19 cellular contexts compared by ENCODE assay signal in the genomic region with DNA sequence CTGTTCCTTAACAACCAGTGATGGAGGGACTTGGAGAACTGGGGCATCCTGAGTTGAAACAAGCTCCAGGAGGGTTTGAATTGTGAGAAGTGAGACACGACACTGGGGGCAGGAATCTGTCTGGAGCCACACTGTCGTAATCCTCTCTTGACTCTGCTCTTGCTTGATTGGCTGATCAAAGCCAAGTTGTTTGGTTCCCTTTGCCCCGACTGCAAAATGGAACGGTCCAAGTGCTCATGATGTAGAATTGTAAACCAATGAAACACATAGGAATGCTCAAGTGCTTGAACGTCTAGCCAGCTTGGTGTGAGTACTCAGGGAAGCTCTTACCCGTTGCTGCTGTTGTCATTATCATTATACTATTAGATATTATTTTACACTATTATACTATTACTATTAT.
A peak's percentile ranks its signal among the peaks of the same experiment; 100 is the strongest.
DNase-seq lines count a peak whose midpoint lies in the region; ATAC-seq and TF ChIP-seq lines count a peak whose summit lies in the region.
"Had no signal": no experiment of that assay in that cellular context is flagged by ENCODE, and none has a peak within 500 bp of the region (broad histone marks: within the 10 kb centered on the region; RNA-seq: fewer than 3 reads in every experiment).

No MANE protein-coding gene starts in this region.

- no peaks in the 10 kb centered on the region for H3K9me3 ChIP-seq in left ventricle myocardium inferior (replicated peaks)
- no peaks in the 10 kb centered on the region for H3K9me3 ChIP-seq in endodermal cell (ENCODE audit: control insufficient read depth, low read length)
- H3K9me3 ChIP-seq in Caco-2, result no peaks in the 10 kb centered on the region
- H3K9me3 ChIP-seq: A549, HAP-1, MG63 had no signal

- no peak for ATAC-seq in Right ventricle myocardium inferior
- ATAC-seq: Panc1 had no signal

- H3K4me1 ChIP-seq in left ventricle myocardium inferior (peaks cover 11% of the 10 kb centered on the region), endodermal cell (ENCODE audit: control insufficient read depth, insufficient read depth, low read length) (peaks cover 5% of the 10 kb centered on the region), Caco-2 (no peaks in the 10 kb centered on the region)
- H3K4me1 ChIP-seq: A549, HAP-1 had no signal

- DNase-seq in left ventricle myocardium inferior, result no peak
- DNase-seq in Right ventricle myocardium inferior (ENCODE audit: missing footprints), result no peak
- no peak for DNase-seq in endodermal cell
- DNase-seq in nephron progenitor cell, result no peak
- peak; percentile 51 for DNase-seq in superior temporal gyrus (ENCODE audit: extremely low spot score)
- DNase-seq in NAMALWA (ENCODE audit: low spot score), result no peak
- no peak for DNase-seq in Caco-2
- DNase-seq in activated CD4-positive, alpha-beta T cell treated with anti-CD3 and anti-CD28 coated beads for 1 hour, result no peak
- DNase-seq: COR-L47, DMS53, MG63, NCI-H187 treated with DMSO at 0.1 percent for 48 hours, NCI-H446, NCI-H774 had no signal

- peaks cover 93% of the 10 kb centered on the region for H3K27me3 ChIP-seq in left ventricle myocardium inferior (ENCODE audit: low read depth)
- peaks cover 65% of the 10 kb centered on the region for H3K27me3 ChIP-seq in endodermal cell (ENCODE audit: control insufficient read depth, insufficient read depth, low read length, poor library complexity, severe bottlenecking)
- no peaks in the 10 kb centered on the region for H3K27me3 ChIP-seq in Caco-2 (replicated peaks; ENCODE audit: control insufficient read depth, insufficient read depth, low read length)

- H3K36me3 ChIP-seq in left ventricle myocardium inferior, result no peaks in the 10 kb centered on the region
- no peaks in the 10 kb centered on the region for H3K36me3 ChIP-seq in endodermal cell (ENCODE audit: control insufficient read depth, insufficient read depth, low read length)
- H3K36me3 ChIP-seq in Caco-2 (ENCODE audit: control insufficient read depth, insufficient read depth, low read length), result no peaks in the 10 kb centered on the region
- H3K36me3 ChIP-seq: HAP-1, MG63 had no signal

- CTCF ChIA-PET in Caco-2 (lab: Charles Lee), result no interaction called here

- H3K27ac Mint-ChIP-seq in endodermal cell, result no peak overlapping the region
- H3K27ac Mint-ChIP-seq in nephron progenitor cell, result peak overlapping the region; percentile 93
- no peak overlapping the region for H3K27ac Mint-ChIP-seq in Caco-2 (ENCODE audit: unreplicated experiment)

- H3K36me3 Mint-ChIP-seq in endodermal cell (ENCODE audit: low read depth) (no peaks in the 10 kb centered on the region), nephron progenitor cell (ENCODE audit: low read depth) (peaks cover 10% of the 10 kb centered on the region), Caco-2 (ENCODE audit: insufficient read depth, unreplicated experiment) (no peaks in the 10 kb centered on the region)
- H3K36me3 Mint-ChIP-seq: CD14-positive monocyte had no signal

- H3K4me3 ChIP-seq in left ventricle myocardium inferior (peak overlapping the region; percentile 53), endodermal cell (ENCODE audit: low read length) (no peak overlapping the region), Caco-2 (ENCODE audit: low read depth, low read length) (no peak overlapping the region)
- H3K4me3 ChIP-seq: A549, HAP-1, MG63, SK-N-MC had no signal

- peaks cover 22% of the 10 kb centered on the region for H3K4me1 Mint-ChIP-seq in endodermal cell
- peaks cover 88% of the 10 kb centered on the region for H3K4me1 Mint-ChIP-seq in nephron progenitor cell
- H3K4me1 Mint-ChIP-seq in Caco-2 (ENCODE audit: low read depth, unreplicated experiment), result no peaks in the 10 kb centered on the region

- H3K27ac ChIP-seq in left ventricle myocardium inferior (replicated peaks) (no peak overlapping the region), endodermal cell (ENCODE audit: low read depth, low read length) (peak overlapping the region; percentile 82)
- H3K27ac ChIP-seq: A549, SK-N-MC had no signal

- POLR2A ChIA-PET in Caco-2 (lab: Charles Lee), result no interaction called here

- no peak overlapping the region for H3K9ac ChIP-seq in endodermal cell (ENCODE audit: extremely low read depth, low read length, poor library complexity, severe bottlenecking)

- intact Hi-C loops in left ventricle myocardium inferior (cut with micrococcal nuclease) (no loop called here), Right ventricle myocardium inferior (cut with DNase I) (no loop called here), Caco-2 (cut with micrococcal nuclease; ENCODE audit: unreplicated experiment) (no loop called here)

- TF ChIP-seq CTCF in left ventricle myocardium inferior (IDR thresholded peaks at IDR 0.05; ENCODE audit: borderline replicate concordance) (no peak), endodermal cell (conservative IDR thresholded peaks at IDR 0.05) (no peak), nephron progenitor cell (IDR thresholded peaks at IDR 0.05) (no peak), Caco-2 (IDR thresholded peaks at IDR 0.05; ENCODE audit: insufficient read depth in 1 of 2, low read depth in 1 of 2, low read length in 1 of 2, severe bottlenecking in 1 of 2, unreplicated experiment in 1 of 2) (no peak)

- 58 to 80% methylated on average over 4 to 5 of the region's 6 CpGs for WGBS in endodermal cell (ENCODE audit: insufficient coverage in 1 of 2, insufficient read length in 1 of 2), 2 experiments

- H3K27me3 Mint-ChIP-seq in endodermal cell (ENCODE audit: insufficient read depth), result peaks cover 68% of the 10 kb centered on the region
- H3K27me3 Mint-ChIP-seq in nephron progenitor cell (ENCODE audit: low read depth, poor library complexity), result no peaks in the 10 kb centered on the region
- peaks cover 3% of the 10 kb centered on the region for H3K27me3 Mint-ChIP-seq in Caco-2 (ENCODE audit: insufficient read depth, unreplicated experiment)

- no TSS peak for BruUV-seq in Caco-2 (replicated peaks; lab: Mats Ljungman, UMichigan)

- no peaks in the 10 kb centered on the region for H3K9me3 Mint-ChIP-seq in endodermal cell
- H3K9me3 Mint-ChIP-seq in nephron progenitor cell, result no peaks in the 10 kb centered on the region
- H3K9me3 Mint-ChIP-seq in Caco-2 (ENCODE audit: unreplicated experiment), result no peaks in the 10 kb centered on the region

- H3K4me3 Mint-ChIP-seq in endodermal cell, result no peak overlapping the region
- peak overlapping the region; percentile 52 for H3K4me3 Mint-ChIP-seq in nephron progenitor cell
- H3K4me3 Mint-ChIP-seq in Caco-2 (ENCODE audit: unreplicated experiment), result no peak overlapping the region
